In the genomic region with DNA sequence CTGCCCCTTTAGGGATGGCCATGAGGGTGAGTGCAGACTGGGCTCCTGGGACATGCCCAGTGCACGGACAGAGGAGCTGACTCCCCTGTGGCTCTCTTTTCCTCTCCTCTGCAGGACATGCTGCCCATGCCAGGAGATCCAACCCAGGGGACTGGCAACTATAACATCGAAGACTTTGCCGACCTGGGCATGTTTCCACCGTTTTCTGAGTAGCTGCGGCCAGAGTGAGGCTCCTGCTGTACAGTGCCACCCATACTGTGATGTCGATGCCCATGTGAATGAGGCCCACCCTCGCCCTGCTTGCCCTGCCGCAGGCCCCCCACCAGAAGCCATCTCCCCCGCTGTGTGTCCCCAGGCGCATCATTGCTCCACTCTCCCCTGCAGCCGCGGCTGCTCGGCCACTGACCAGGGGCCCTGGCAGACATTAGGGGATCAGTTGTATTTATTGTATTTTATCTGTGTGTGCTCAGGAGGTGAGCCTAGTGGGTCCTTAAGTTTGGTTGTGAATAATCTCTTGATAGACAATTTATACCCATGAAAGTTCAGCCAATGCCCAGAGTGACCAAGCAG, we compare ENCODE assay signal across 5 cellular contexts.
"Had no signal": no experiment of that assay in that cellular context is flagged by ENCODE, and none has a peak within 500 bp of the region (broad histone marks: within the 10 kb centered on the region; RNA-seq: fewer than 3 reads in every experiment).

No MANE protein-coding gene starts in this region.

- H3K27ac ChIP-seq: GM23248 had no signal

- H3K36me3 ChIP-seq: HAP-1 had no signal

- H3K4me1 Mint-ChIP-seq: IgD-negative memory B cell had no signal

- H3K27ac Mint-ChIP-seq: IgD-negative memory B cell had no signal

- H3K27me3 Mint-ChIP-seq: IgD-negative memory B cell had no signal

- H3K9me3 Mint-ChIP-seq: IgD-negative memory B cell had no signal

- H3K9ac ChIP-seq: GM23248 had no signal

- H3K4me3 ChIP-seq: GM23248, HAP-1 had no signal

- DNase-seq: GM23248, GOT3, H7 had no signal

- H3K36me3 Mint-ChIP-seq: IgD-negative memory B cell had no signal

- H3K4me1 ChIP-seq: HAP-1 had no signal

- H3K4me3 Mint-ChIP-seq: IgD-negative memory B cell had no signal

- H3K9me3 ChIP-seq: HAP-1 had no signal

- H2AFZ ChIP-seq: GM23248 had no signal
